ENCODE assay signal across 1 cellular context in the genomic region with DNA sequence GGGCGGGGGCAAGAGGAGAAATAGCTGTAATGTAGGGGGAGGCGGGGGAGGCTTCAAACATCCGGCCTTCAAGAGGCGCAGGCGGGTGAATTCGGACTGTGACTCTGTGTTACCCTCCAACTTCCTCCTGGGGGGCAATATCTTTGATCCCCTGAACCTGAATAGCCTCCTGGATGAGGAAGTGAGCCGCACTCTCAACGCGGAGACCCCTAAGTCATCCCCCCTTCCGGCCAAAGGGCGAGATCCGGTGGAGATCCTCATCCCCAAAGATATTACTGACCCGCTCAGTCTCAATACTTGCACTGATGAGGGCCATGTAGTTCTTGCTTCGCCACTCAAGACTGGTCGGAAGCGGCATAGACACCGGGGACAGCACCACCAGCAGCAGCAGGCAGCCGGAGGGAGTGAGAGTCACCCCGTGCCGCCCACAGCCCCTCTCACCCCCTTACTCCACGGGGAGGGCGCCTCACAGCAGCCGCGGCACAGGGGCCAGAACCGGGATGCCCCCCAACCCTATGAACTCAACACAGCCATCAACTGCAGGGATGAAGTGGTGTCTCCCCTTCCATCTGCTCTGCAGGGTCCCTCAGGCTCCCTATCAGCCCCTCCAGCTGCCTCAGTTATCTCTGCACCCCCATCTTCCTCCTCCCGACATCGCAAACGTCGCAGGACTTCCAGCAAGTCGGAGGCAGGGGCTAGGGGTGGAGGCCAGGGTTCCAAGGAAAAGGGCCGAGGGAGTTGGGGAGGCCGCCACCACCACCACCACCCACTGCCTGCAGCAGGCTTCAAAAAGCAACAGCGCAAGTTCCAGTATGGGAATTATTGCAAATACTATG.
A peak's percentile ranks its signal among the peaks of the same experiment; 100 is the strongest.
TF ChIP-seq lines count a peak whose summit lies in the region.

No MANE protein-coding gene starts in this region.

TF ChIP-seq in K562, 482 proteins besides CTCF, POLR2A, EP300 and RAD21 (continued from another document and continues in another):
- TF ChIP-seq HMGN3 (IDR thresholded peaks at IDR 0.05; ENCODE audit: borderline replicate concordance, extremely low read depth, insufficient read length, low read depth, low read length) (peak; percentile 25), TOE1 (IDR thresholded peaks at IDR 0.05; ENCODE audit: borderline replicate concordance) (no peak), TOE1 (CRISPR knock-in tag; IDR thresholded peaks at IDR 0.05; ENCODE audit: borderline replicate concordance, low read depth) (no peak), SP2 (IDR thresholded peaks at IDR 0.05; ENCODE audit: extremely low read depth, low read depth, low read length, poor library complexity, severe bottlenecking) (no peak), NR2C2 (CRISPR knock-in tag; IDR thresholded peaks at IDR 0.05) (no peak), NR2C2 (tag; IDR thresholded peaks at IDR 0.05) (no peak), ZEB2 (IDR thresholded peaks at IDR 0.05) (no peak), ZNF785 (CRISPR knock-in tag; IDR thresholded peaks at IDR 0.05) (no peak), NUFIP1 (IDR thresholded peaks at IDR 0.05; ENCODE audit: partially characterized antibody) (no peak), ZNF77 (CRISPR knock-in tag; IDR thresholded peaks at IDR 0.05) (no peak), TSC22D4 (tag; IDR thresholded peaks at IDR 0.05) (no peak), CBX1 (IDR thresholded peaks at IDR 0.05; ENCODE audit: low read depth) (no peak), ZBED1 (IDR thresholded peaks at IDR 0.05) (no peak), CAMTA2 (CRISPR knock-in tag; conservative IDR thresholded peaks at IDR 0.05) (no peak), YBX1 (IDR thresholded peaks at IDR 0.05) (no peak), KDM5B (IDR thresholded peaks at IDR 0.05; ENCODE audit: insufficient replicate concordance, low read depth, low read length) (no peak), CC2D1A (IDR thresholded peaks at IDR 0.05) (no peak), MEIS2 (IDR thresholded peaks at IDR 0.05; ENCODE audit: partially characterized antibody) (no peak), OTX1 (CRISPR knock-in tag; IDR thresholded peaks at IDR 0.05) (peak; percentile 57; the same call in 1 of the 2 replicates), ZC3H11A (IDR thresholded peaks at IDR 0.05; ENCODE audit: low read depth, low read length) (no peak), ZNF507 (tag; conservative IDR thresholded peaks at IDR 0.05) (no peak), TCF3 (CRISPR knock-in tag; IDR thresholded peaks at IDR 0.05) (peak; percentile 64), ZZZ3 (IDR thresholded peaks at IDR 0.05) (no peak), ATF7 (IDR thresholded peaks at IDR 0.05) (no peak), KDM4B (IDR thresholded peaks at IDR 0.05; ENCODE audit: borderline replicate concordance in 2 of 2, low read depth in 1 of 2) (no peak), MYBL2 (IDR thresholded peaks at IDR 0.05; ENCODE audit: low read depth) (no peak), MYBL2 (CRISPR knock-in tag; IDR thresholded peaks at IDR 0.05; ENCODE audit: borderline replicate concordance) (no peak), LCOR (CRISPR knock-in tag; IDR thresholded peaks at IDR 0.05) (no peak), ZNF184 (CRISPR knock-in tag; IDR thresholded peaks at IDR 0.05) (no peak), POLR2H (tag; IDR thresholded peaks at IDR 0.05; ENCODE audit: low read depth) (no peak), XRCC4 (IDR thresholded peaks at IDR 0.05; ENCODE audit: extremely low read depth, insufficient read depth, insufficient read length) (no peak), ZNF57 (CRISPR knock-in tag; IDR thresholded peaks at IDR 0.05) (0 out of 2 replicates have a peak, but pooled peaks have one; percentile 23), SIN3B (IDR thresholded peaks at IDR 0.05; ENCODE audit: low read depth) (no peak), HEY1 (CRISPR knock-in tag; IDR thresholded peaks at IDR 0.05; ENCODE audit: borderline replicate concordance) (no peak), ESRRA (IDR thresholded peaks at IDR 0.05; ENCODE audit: borderline replicate concordance, low read depth) (no peak), BCL6 (CRISPR knock-in tag; IDR thresholded peaks at IDR 0.05) (no peak)
- TF ChIP-seq, protein P1, sequence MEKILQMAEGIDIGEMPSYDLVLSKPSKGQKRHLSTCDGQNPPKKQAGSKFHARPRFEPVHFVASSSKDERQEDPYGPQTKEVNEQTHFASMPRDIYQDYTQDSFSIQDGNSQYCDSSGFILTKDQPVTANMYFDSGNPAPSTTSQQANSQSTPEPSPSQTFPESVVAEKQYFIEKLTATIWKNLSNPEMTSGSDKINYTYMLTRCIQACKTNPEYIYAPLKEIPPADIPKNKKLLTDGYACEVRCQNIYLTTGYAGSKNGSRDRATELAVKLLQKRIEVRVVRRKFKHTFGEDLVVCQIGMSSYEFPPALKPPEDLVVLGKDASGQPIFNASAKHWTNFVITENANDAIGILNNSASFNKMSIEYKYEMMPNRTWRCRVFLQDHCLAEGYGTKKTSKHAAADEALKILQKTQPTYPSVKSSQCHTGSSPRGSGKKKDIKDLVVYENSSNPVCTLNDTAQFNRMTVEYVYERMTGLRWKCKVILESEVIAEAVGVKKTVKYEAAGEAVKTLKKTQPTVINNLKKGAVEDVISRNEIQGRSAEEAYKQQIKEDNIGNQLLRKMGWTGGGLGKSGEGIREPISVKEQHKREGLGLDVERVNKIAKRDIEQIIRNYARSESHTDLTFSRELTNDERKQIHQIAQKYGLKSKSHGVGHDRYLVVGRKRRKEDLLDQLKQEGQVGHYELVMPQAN (IDR thresholded peaks at IDR 0.05; ENCODE audit: borderline replicate concordance) = no peak; the same call in 1 of the 2 replicates
- TF ChIP-seq, protein P2, sequence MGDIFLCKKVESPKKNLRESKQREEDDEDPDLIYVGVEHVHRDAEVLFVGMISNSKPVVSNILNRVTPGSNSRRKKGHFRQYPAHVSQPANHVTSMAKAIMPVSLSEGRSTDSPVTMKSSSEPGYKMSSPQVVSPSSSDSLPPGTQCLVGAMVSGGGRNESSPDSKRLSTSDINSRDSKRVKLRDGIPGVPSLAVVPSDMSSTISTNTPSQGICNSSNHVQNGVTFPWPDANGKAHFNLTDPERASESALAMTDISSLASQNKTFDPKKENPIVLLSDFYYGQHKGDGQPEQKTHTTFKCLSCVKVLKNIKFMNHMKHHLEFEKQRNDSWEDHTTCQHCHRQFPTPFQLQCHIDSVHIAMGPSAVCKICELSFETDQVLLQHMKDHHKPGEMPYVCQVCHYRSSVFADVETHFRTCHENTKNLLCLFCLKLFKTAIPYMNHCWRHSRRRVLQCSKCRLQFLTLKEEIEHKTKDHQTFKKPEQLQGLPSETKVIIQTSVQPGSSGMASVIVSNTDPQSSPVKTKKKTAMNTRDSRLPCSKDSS (IDR thresholded peaks at IDR 0.05; ENCODE audit: low read depth, partially characterized antibody) = no peak
- TF ChIP-seq, protein P3, sequence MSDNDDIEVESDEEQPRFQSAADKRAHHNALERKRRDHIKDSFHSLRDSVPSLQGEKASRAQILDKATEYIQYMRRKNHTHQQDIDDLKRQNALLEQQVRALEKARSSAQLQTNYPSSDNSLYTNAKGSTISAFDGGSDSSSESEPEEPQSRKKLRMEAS (CRISPR knock-in tag; IDR thresholded peaks at IDR 0.05) = no peak
- TF ChIP-seq, protein P4, sequence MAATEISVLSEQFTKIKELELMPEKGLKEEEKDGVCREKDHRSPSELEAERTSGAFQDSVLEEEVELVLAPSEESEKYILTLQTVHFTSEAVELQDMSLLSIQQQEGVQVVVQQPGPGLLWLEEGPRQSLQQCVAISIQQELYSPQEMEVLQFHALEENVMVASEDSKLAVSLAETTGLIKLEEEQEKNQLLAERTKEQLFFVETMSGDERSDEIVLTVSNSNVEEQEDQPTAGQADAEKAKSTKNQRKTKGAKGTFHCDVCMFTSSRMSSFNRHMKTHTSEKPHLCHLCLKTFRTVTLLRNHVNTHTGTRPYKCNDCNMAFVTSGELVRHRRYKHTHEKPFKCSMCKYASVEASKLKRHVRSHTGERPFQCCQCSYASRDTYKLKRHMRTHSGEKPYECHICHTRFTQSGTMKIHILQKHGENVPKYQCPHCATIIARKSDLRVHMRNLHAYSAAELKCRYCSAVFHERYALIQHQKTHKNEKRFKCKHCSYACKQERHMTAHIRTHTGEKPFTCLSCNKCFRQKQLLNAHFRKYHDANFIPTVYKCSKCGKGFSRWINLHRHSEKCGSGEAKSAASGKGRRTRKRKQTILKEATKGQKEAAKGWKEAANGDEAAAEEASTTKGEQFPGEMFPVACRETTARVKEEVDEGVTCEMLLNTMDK (IDR thresholded peaks at IDR 0.05; ENCODE audit: borderline replicate concordance, insufficient read depth, low read depth, low read length, poor library complexity, severe bottlenecking) = no peak
- TF ChIP-seq, protein P5, sequence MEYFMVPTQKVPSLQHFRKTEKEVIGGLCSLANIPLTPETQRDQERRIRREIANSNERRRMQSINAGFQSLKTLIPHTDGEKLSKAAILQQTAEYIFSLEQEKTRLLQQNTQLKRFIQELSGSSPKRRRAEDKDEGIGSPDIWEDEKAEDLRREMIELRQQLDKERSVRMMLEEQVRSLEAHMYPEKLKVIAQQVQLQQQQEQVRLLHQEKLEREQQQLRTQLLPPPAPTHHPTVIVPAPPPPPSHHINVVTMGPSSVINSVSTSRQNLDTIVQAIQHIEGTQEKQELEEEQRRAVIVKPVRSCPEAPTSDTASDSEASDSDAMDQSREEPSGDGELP (CRISPR knock-in tag; IDR thresholded peaks at IDR 0.05; ENCODE audit: borderline replicate concordance) = peak; percentile 53; the same call in 1 of the 2 replicates
- TF ChIP-seq, protein P6, sequence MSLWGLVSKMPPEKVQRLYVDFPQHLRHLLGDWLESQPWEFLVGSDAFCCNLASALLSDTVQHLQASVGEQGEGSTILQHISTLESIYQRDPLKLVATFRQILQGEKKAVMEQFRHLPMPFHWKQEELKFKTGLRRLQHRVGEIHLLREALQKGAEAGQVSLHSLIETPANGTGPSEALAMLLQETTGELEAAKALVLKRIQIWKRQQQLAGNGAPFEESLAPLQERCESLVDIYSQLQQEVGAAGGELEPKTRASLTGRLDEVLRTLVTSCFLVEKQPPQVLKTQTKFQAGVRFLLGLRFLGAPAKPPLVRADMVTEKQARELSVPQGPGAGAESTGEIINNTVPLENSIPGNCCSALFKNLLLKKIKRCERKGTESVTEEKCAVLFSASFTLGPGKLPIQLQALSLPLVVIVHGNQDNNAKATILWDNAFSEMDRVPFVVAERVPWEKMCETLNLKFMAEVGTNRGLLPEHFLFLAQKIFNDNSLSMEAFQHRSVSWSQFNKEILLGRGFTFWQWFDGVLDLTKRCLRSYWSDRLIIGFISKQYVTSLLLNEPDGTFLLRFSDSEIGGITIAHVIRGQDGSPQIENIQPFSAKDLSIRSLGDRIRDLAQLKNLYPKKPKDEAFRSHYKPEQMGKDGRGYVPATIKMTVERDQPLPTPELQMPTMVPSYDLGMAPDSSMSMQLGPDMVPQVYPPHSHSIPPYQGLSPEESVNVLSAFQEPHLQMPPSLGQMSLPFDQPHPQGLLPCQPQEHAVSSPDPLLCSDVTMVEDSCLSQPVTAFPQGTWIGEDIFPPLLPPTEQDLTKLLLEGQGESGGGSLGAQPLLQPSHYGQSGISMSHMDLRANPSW (CRISPR knock-in tag; IDR thresholded peaks at IDR 0.05) = peak; percentile 88; the same call in 1 of the 2 replicates
- TF ChIP-seq, protein P7, sequence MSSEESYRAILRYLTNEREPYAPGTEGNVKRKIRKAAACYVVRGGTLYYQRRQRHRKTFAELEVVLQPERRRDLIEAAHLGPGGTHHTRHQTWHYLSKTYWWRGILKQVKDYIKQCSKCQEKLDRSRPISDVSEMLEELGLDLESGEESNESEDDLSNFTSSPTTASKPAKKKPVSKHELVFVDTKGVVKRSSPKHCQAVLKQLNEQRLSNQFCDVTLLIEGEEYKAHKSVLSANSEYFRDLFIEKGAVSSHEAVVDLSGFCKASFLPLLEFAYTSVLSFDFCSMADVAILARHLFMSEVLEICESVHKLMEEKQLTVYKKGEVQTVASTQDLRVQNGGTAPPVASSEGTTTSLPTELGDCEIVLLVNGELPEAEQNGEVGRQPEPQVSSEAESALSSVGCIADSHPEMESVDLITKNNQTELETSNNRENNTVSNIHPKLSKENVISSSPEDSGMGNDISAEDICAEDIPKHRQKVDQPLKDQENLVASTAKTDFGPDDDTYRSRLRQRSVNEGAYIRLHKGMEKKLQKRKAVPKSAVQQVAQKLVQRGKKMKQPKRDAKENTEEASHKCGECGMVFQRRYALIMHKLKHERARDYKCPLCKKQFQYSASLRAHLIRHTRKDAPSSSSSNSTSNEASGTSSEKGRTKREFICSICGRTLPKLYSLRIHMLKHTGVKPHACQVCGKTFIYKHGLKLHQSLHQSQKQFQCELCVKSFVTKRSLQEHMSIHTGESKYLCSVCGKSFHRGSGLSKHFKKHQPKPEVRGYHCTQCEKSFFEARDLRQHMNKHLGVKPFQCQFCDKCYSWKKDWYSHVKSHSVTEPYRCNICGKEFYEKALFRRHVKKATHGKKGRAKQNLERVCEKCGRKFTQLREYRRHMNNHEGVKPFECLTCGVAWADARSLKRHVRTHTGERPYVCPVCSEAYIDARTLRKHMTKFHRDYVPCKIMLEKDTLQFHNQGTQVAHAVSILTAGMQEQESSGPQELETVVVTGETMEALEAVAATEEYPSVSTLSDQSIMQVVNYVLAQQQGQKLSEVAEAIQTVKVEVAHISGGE (CRISPR knock-in tag; IDR thresholded peaks at IDR 0.05) = no peak
